In the genomic region with DNA sequence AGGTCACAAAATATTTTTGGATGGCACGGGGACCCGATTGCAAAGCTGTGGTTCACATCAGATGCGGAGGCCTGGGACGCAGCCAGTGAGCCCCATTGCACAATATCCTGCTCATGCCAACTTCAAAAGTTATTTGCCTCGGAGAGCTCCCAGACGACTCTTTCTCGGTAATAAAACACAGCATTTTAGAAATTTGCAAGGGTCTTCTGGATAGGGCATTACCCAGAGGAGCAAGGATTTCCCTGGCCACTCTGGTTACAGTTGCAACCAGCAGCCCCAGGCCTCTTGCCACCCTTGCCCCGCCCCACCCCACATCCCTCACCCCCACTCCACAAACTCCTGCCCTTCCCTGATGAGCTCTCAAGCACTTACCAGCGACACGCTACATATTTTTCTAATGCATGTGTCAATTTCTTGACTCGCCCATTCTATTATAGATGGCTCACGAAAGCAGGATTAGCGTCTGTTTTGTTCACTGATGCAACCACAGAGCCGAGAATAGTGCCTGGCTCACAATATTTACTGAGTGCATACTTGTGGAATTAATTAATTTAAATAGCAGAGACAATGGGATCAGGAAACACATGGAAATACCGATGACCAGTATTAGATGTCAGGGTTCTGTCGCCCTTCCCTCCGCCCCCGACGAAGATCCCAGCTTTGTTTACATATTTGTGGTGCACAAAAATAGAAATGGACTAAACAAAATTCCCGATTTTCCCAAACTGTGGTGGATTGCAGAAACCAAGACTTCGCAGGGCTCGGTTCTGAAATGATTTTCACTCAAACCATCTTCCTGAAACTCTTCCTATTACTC, we compare ENCODE assay signal across 8 cellular contexts.
DNase-seq lines count a peak whose midpoint lies in the region; ATAC-seq and TF ChIP-seq lines count a peak whose summit lies in the region.

No MANE protein-coding gene starts in this region.

- no peaks in the 10 kb centered on the region for H3K36me3 ChIP-seq in testis (ENCODE audit: low read depth, missing control alignments)

- peaks cover 48% of the 10 kb centered on the region for H3K4me1 ChIP-seq in testis

- TF ChIP-seq CTCF in astrocyte of the spinal cord (IDR thresholded peaks at IDR 0.05; ENCODE audit: low read depth, low read length) (no peak), testis (IDR thresholded peaks at IDR 0.05) (no peak)

- H3K9me3 ChIP-seq in testis, result no peaks in the 10 kb centered on the region

- peak overlapping the region in 1 of 2 donors; percentile 77 for H3K27ac ChIP-seq in testis

- peak; percentile 72 for DNase-seq in AG08396 (ENCODE audit: low spot score)
- DNase-seq in NCI-H1105 (lab: John Stamatoyannopoulos, UW), result peak; percentile 17
- DNase-seq in astrocyte of the spinal cord (ENCODE audit: low read depth, low spot score), result peak; percentile 34
- DNase-seq in left lobe of liver (ENCODE audit: low spot score), result peak; percentile 91
- DNase-seq in activated gamma-delta T cell (lab: John Stamatoyannopoulos, UW), result no peak
- no peak for DNase-seq in testis

- intact Hi-C loops in testis (cut with DNase I; ENCODE audit: low total_unique reads), result no loop called here

- WGBS in testis, 2 donors, result 53 to 64% methylated on average over 22 of the region's 22 CpGs

- ATAC-seq in left lobe of liver, result peak; percentile 83
- no peak for ATAC-seq in GM18873 (IDR thresholded peaks at IDR 0.05; ENCODE audit: low FRiP score, unreplicated experiment)
- no peak for ATAC-seq in HG03280 (IDR thresholded peaks at IDR 0.05; ENCODE audit: unreplicated experiment)

- H3K4me3 ChIP-seq in astrocyte of the spinal cord (ENCODE audit: low read depth, low read length) (no peak overlapping the region), testis (no peak overlapping the region)

- in situ Hi-C loops in astrocyte of the spinal cord (cut with HindIII; ENCODE audit: low sequenced_read_pairs), result no loop called here

- H3K27me3 ChIP-seq in testis, result no peaks in the 10 kb centered on the region

- no peak for TF ChIP-seq POLR2A in testis (IDR thresholded peaks at IDR 0.05)

Comparison
In these comparisons a context has a peak if more than half of its experiments do, and no peak if none do; other contexts are left out.
1. DNase-seq: peak in AG08396 (single experiment), NCI-H1105 (single experiment), astrocyte of the spinal cord (single experiment) and left lobe of liver (single experiment); none in activated gamma-delta T cell (single experiment) and testis (single experiment).